Comparison of ENCODE assay signal across 20 cellular contexts in genomic region chr1:147603986-147604385, GRCh38.
"Had no signal": no experiment of that assay in that cellular context is flagged by ENCODE, and none has a peak within 500 bp of the region (broad histone marks: within the 10 kb centered on the region; RNA-seq: fewer than 3 reads in every experiment).

No MANE protein-coding gene starts in this region.

- H3K27ac Mint-ChIP-seq: activated CD8-positive, alpha-beta T cell treated with anti-CD3 and anti-CD28 coated beads for 36 hours; activated naive CD4-positive, alpha-beta T cell treated with anti-CD3 and anti-CD28 coated beads, Interleukin-2, amount 10 ng/mL, durations not matched to agents 7 days and 5 days; activated naive CD8-positive, alpha-beta T cell treated with anti-CD3 and anti-CD28 coated beads for 36 hours; activated T-cell treated with anti-CD3 and anti-CD28 coated beads, Interleukin-2, amount 50 U/mL, for 72 hours; activated T-helper 2 cell treated with anti-CD3 and anti-CD28 coated beads, Interferon-gamma antibody, Interleukin-2, Interleukin-4, amounts not matched to agents 10 μg/mL and 5 μg/mL and 100 μg/mL, durations not matched to agents 14 hours and 24 hours and 36 hours; dendritic cell treated with granulocyte-macrophage colony-stimulating factor and Interleukin-4, amounts not matched to agents 40 ng/mL and 50 ng/mL, for 4 days; T-helper 17 cell had no signal

- H3K9me3 Mint-ChIP-seq: activated CD8-positive, alpha-beta T cell treated with anti-CD3 and anti-CD28 coated beads for 36 hours; activated naive CD4-positive, alpha-beta T cell treated with anti-CD3 and anti-CD28 coated beads, Interleukin-2, amount 10 ng/mL, durations not matched to agents 7 days and 5 days; activated naive CD8-positive, alpha-beta T cell treated with anti-CD3 and anti-CD28 coated beads for 36 hours; activated T-cell treated with anti-CD3 and anti-CD28 coated beads, Interleukin-2, amount 50 U/mL, for 72 hours; activated T-helper 2 cell treated with anti-CD3 and anti-CD28 coated beads, Interferon-gamma antibody, Interleukin-2, Interleukin-4, amounts not matched to agents 10 μg/mL and 5 μg/mL and 100 μg/mL, durations not matched to agents 14 hours and 24 hours and 36 hours; dendritic cell treated with granulocyte-macrophage colony-stimulating factor and Interleukin-4, amounts not matched to agents 40 ng/mL and 50 ng/mL, for 4 days had no signal

- H3K27me3 Mint-ChIP-seq: activated CD8-positive, alpha-beta T cell treated with anti-CD3 and anti-CD28 coated beads for 36 hours; activated naive CD8-positive, alpha-beta T cell treated with anti-CD3 and anti-CD28 coated beads for 36 hours; T-helper 17 cell had no signal

- H3K4me3 Mint-ChIP-seq: activated CD8-positive, alpha-beta T cell treated with anti-CD3 and anti-CD28 coated beads for 36 hours; activated naive CD4-positive, alpha-beta T cell treated with anti-CD3 and anti-CD28 coated beads, Interleukin-2, amount 10 ng/mL, durations not matched to agents 7 days and 5 days; activated naive CD8-positive, alpha-beta T cell treated with anti-CD3 and anti-CD28 coated beads for 36 hours; activated T-cell treated with anti-CD3 and anti-CD28 coated beads, Interleukin-2, amount 50 U/mL, for 72 hours; dendritic cell treated with granulocyte-macrophage colony-stimulating factor and Interleukin-4, amounts not matched to agents 40 ng/mL and 50 ng/mL, for 4 days; T-helper 17 cell had no signal

- DNase-seq: activated CD4-positive, alpha-beta T cell treated with anti-CD3 and anti-CD28 coated beads, Interleukin-2, amount 50 U/mL, for 1 hour; activated CD4-positive, CD25-positive, alpha-beta regulatory T cell; activated CD8-positive, alpha-beta memory T cell treated with anti-CD3 and anti-CD28 coated beads, Interleukin-2, amount 50 U/mL, for 4 hours; activated CD8-positive, alpha-beta T cell treated with anti-CD3 and anti-CD28 coated beads for 36 hours; activated gamma-delta T cell treated with Interleukin-2 at 50 U/mL for 16 hours; activated naive CD4-positive, alpha-beta T cell treated with anti-CD3 and anti-CD28 coated beads, Interleukin-2, amount 10 ng/mL, durations not matched to agents 7 days and 5 days; activated naive CD8-positive, alpha-beta T cell treated with anti-CD3 and anti-CD28 coated beads for 36 hours; activated T-cell treated with anti-CD3 and anti-CD28 coated beads, Interleukin-2, amount 50 U/mL, for 72 hours; cerebellar nuclear complex; NCI-H1105 treated with DMSO at 0.1 percent for 48 hours; NCI-H1436 treated with DMSO at 0.1 percent for 48 hours; NCI-H187; NCI-H2081; NCI-H510A treated with DMSO at 0.1 percent for 48 hours; SIG-M5; T-helper 17 cell; T-helper 9 cell had no signal

- H3K27ac ChIP-seq: VCaP had no signal

- ATAC-seq: activated CD8-positive, alpha-beta T cell treated with anti-CD3 and anti-CD28 coated beads for 36 hours; activated T-cell treated with anti-CD3 and anti-CD28 coated beads, Interleukin-2, amount 50 U/mL, for 72 hours; T-helper 17 cell had no signal
